ENCODE assay signal across 1 cellular context in genomic region chr17:28726912-28727726, GRCh38.
TF ChIP-seq lines count a peak whose summit lies in the region.

No MANE protein-coding gene starts in this region.

TF ChIP-seq in HepG2, 621 proteins besides CTCF, POLR2A, EP300 and RAD21 (continued from another document):
- peak; percentile 43; the same call in 1 of the 2 replicates for TF ChIP-seq ZBTB33 (CRISPR knock-in tag; IDR thresholded peaks at IDR 0.05)
- no peak for TF ChIP-seq ZZZ3 (CRISPR knock-in tag; IDR thresholded peaks at IDR 0.05; ENCODE audit: borderline replicate concordance)
- no peak for TF ChIP-seq ZNF891 (CRISPR knock-in tag; IDR thresholded peaks at IDR 0.05)
- no peak for TF ChIP-seq HIC2 (CRISPR knock-in tag; IDR thresholded peaks at IDR 0.05; ENCODE audit: low read depth)
- TF ChIP-seq RARA (CRISPR knock-in tag; IDR thresholded peaks at IDR 0.05): no peak
- no peak for TF ChIP-seq ZBTB34 (CRISPR knock-in tag; IDR thresholded peaks at IDR 0.05)
- TF ChIP-seq ZNF326 (CRISPR knock-in tag; IDR thresholded peaks at IDR 0.05; ENCODE audit: borderline replicate concordance): no peak
- TF ChIP-seq ZNF660 (CRISPR knock-in tag; IDR thresholded peaks at IDR 0.05; ENCODE audit: borderline replicate concordance, low read depth): no peak
- TF ChIP-seq PRDM15 (CRISPR knock-in tag; IDR thresholded peaks at IDR 0.05): no peak; the same call in 1 of the 2 replicates
- TF ChIP-seq ZSCAN20 (CRISPR knock-in tag; IDR thresholded peaks at IDR 0.05; ENCODE audit: borderline replicate concordance): no peak
- no peak for TF ChIP-seq RFX1 (IDR thresholded peaks at IDR 0.05)
- no peak; the same call in 1 of the 2 replicates for TF ChIP-seq ZNF782 (CRISPR knock-in tag; IDR thresholded peaks at IDR 0.05; ENCODE audit: borderline replicate concordance)
- TF ChIP-seq EHMT2 (IDR thresholded peaks at IDR 0.05; ENCODE audit: borderline replicate concordance, low read depth, low read length): no peak
- TF ChIP-seq ZNF484 (CRISPR knock-in tag; IDR thresholded peaks at IDR 0.05; ENCODE audit: borderline replicate concordance, low read depth): no peak
- peak; percentile 67 for TF ChIP-seq PATZ1 (CRISPR knock-in tag; IDR thresholded peaks at IDR 0.05)
- no peak for TF ChIP-seq TAF15 (IDR thresholded peaks at IDR 0.05; ENCODE audit: low read depth, low read length, poor library complexity, severe bottlenecking)
- no peak for TF ChIP-seq IKZF5 (CRISPR knock-in tag; IDR thresholded peaks at IDR 0.05)
- no peak for TF ChIP-seq SP140L (CRISPR knock-in tag; IDR thresholded peaks at IDR 0.05; ENCODE audit: borderline replicate concordance)
- TF ChIP-seq DRAP1 (CRISPR knock-in tag; IDR thresholded peaks at IDR 0.05): peak; percentile 86
- no peak for TF ChIP-seq SUZ12 (IDR thresholded peaks at IDR 0.05; ENCODE audit: low read depth, low read length)
- no peak for TF ChIP-seq RARG (CRISPR knock-in tag; IDR thresholded peaks at IDR 0.05; ENCODE audit: low read depth)
- TF ChIP-seq POGK (CRISPR knock-in tag; conservative IDR thresholded peaks at IDR 0.05): peak; percentile 65; the same call in 1 of the 2 replicates
- peak; percentile 48 for TF ChIP-seq ZNF335 (CRISPR knock-in tag; IDR thresholded peaks at IDR 0.05)
- TF ChIP-seq ZNF230 (CRISPR knock-in tag; IDR thresholded peaks at IDR 0.05): peak; percentile 73; the same call in 1 of the 2 replicates
- no peak for TF ChIP-seq FOXJ3 (CRISPR knock-in tag; IDR thresholded peaks at IDR 0.05; ENCODE audit: borderline replicate concordance)
- TF ChIP-seq U2AF2 (IDR thresholded peaks at IDR 0.05; ENCODE audit: low read depth, low read length): no peak
- peak; percentile 64 for TF ChIP-seq SP5 (CRISPR knock-in tag; IDR thresholded peaks at IDR 0.05; ENCODE audit: borderline replicate concordance, low read depth)
- no peak for TF ChIP-seq PCBP2 (optimal IDR thresholded peaks at IDR 0.05; ENCODE audit: low read depth, low read length, poor library complexity, severe bottlenecking)
- 0 out of 2 replicates have a peak, but pooled peaks have one; percentile 65 for TF ChIP-seq PRDM4 (CRISPR knock-in tag; IDR thresholded peaks at IDR 0.05; ENCODE audit: borderline replicate concordance)
- TF ChIP-seq IRX3 (CRISPR knock-in tag; IDR thresholded peaks at IDR 0.05; ENCODE audit: borderline replicate concordance, low read depth): no peak
